ENCODE assay signal across 10 cellular contexts in genomic region chr4:147863111-147863747, GRCh38.
DNase-seq lines count a peak whose midpoint lies in the region; ATAC-seq and TF ChIP-seq lines count a peak whose summit lies in the region.
"Had no signal": no experiment of that assay in that cellular context is flagged by ENCODE, and none has a peak within 500 bp of the region (broad histone marks: within the 10 kb centered on the region; RNA-seq: fewer than 3 reads in every experiment).

No MANE protein-coding gene starts in this region.

- no peak overlapping the region for H3K4me3 ChIP-seq in gastrocnemius medialis
- H3K4me3 ChIP-seq: stomach had no signal

- no peaks in the 10 kb centered on the region for H3K9me3 Mint-ChIP-seq in activated T-helper 17 cell treated with anti-CD3 and anti-CD28 coated beads, Interleukin-2, amount 50 U/mL, for 72 hours
- H3K9me3 Mint-ChIP-seq: memory B cell had no signal

- in situ Hi-C loops in gastrocnemius medialis (cut with MboI; ENCODE audit: low sequenced_read_pairs in 4 of 4): no loop called here

- no peaks in the 10 kb centered on the region for H3K27me3 Mint-ChIP-seq in activated T-helper 17 cell treated with anti-CD3 and anti-CD28 coated beads, Interleukin-2, amount 50 U/mL, for 72 hours
- H3K27me3 Mint-ChIP-seq: activated naive CD8-positive, alpha-beta T cell had no signal

- H3K36me3 ChIP-seq in gastrocnemius medialis: peaks cover 0 to 4% of the 10 kb centered on the region in 2 donors

- H3K36me3 Mint-ChIP-seq in activated T-helper 17 cell treated with anti-CD3 and anti-CD28 coated beads, Interleukin-2, amount 50 U/mL, for 72 hours (ENCODE audit: low read depth): peaks cover 16% of the 10 kb centered on the region
- H3K36me3 Mint-ChIP-seq: activated naive CD8-positive, alpha-beta T cell; memory B cell had no signal

- TF ChIP-seq CTCF in gastrocnemius medialis (IDR thresholded peaks at IDR 0.05 in 4 of 5, conservative IDR thresholded peaks at IDR 0.05 in 1 of 5): no peak

- no peak for TF ChIP-seq POLR2A in gastrocnemius medialis (IDR thresholded peaks at IDR 0.05)

- intact Hi-C loops in gastrocnemius medialis (cut with DNase I; ENCODE audit: low total_unique reads): loop anchor here (10.0 kb wide), 2 partner anchors 128 to 348 kb away; partner anchors contain the start of gene ARHGAP10

- peak overlapping the region; percentile 30 to 70 (median 48) for H3K27ac ChIP-seq in gastrocnemius medialis

- peak; percentile 79 for ATAC-seq in GM18868 (IDR thresholded peaks at IDR 0.05; ENCODE audit: unreplicated experiment)
- ATAC-seq in HG02759 (IDR thresholded peaks at IDR 0.05; ENCODE audit: unreplicated experiment): peak; percentile 56
- ATAC-seq in activated T-helper 17 cell treated with anti-CD3 and anti-CD28 coated beads, Interleukin-2, amount 50 U/mL, for 72 hours (replicated peaks): peak; percentile 65
- ATAC-seq in gastrocnemius medialis: no peak
- ATAC-seq in GM19397 (IDR thresholded peaks at IDR 0.05; ENCODE audit: unreplicated experiment): no peak

- H3K27ac Mint-ChIP-seq in activated T-helper 17 cell treated with anti-CD3 and anti-CD28 coated beads, Interleukin-2, amount 50 U/mL, for 72 hours: peak overlapping the region; percentile 40
- H3K27ac Mint-ChIP-seq: activated naive CD8-positive, alpha-beta T cell; memory B cell had no signal

- no peaks in the 10 kb centered on the region for H3K27me3 ChIP-seq in gastrocnemius medialis
- H3K27me3 ChIP-seq: stomach had no signal

- H3K4me3 Mint-ChIP-seq in activated T-helper 17 cell treated with anti-CD3 and anti-CD28 coated beads, Interleukin-2, amount 50 U/mL, for 72 hours: no peak overlapping the region
- H3K4me3 Mint-ChIP-seq: activated naive CD8-positive, alpha-beta T cell; memory B cell had no signal

- peaks cover 24 to 37% of the 10 kb centered on the region in 2 donors for H3K4me1 ChIP-seq in gastrocnemius medialis

- DNase-seq in gastrocnemius medialis (no peak), H4 (ENCODE audit: low spot score) (no peak), NCI-H187 treated with DMSO at 0.1 percent for 48 hours (lab: John Stamatoyannopoulos, UW) (no peak)
- DNase-seq: stomach had no signal

- no peaks in the 10 kb centered on the region for H3K9me3 ChIP-seq in gastrocnemius medialis
- H3K9me3 ChIP-seq: stomach had no signal

- H3K4me1 Mint-ChIP-seq in activated T-helper 17 cell treated with anti-CD3 and anti-CD28 coated beads, Interleukin-2, amount 50 U/mL, for 72 hours: peaks cover 10% of the 10 kb centered on the region

Comparison
In these comparisons a context has a peak if more than half of its experiments do, and no peak if none do; other contexts are left out.
1. ATAC-seq: peak in GM18868 (single experiment), HG02759 (single experiment) and activated T-helper 17 cell treated with anti-CD3 and anti-CD28 coated beads, Interleukin-2, amount 50 U/mL, for 72 hours (single experiment); none in gastrocnemius medialis (0 of 2) and GM19397 (single experiment).